7 cellular contexts compared by ENCODE assay signal in genomic region chr22:29267858-29268510, GRCh38.
DNase-seq lines count a peak whose midpoint lies in the region; ATAC-seq lines count a peak whose summit lies in the region.

Gene EWSR1 (plus strand): TSS chr22:29268268. CDS start chr22:29268337, 69 bp downstream.
Gene RHBDD3 (minus strand): TSS chr22:29267981. CDS start chr22:29265626, 2,355 bp downstream.

- peak; percentile 83 for ATAC-seq in GM18517 (IDR thresholded peaks at IDR 0.05; ENCODE audit: unreplicated experiment)
- ATAC-seq in HG03039 (IDR thresholded peaks at IDR 0.05; ENCODE audit: unreplicated experiment): peak; percentile 74

- DNase-seq in NCI-H2081 treated with DMSO at 0.1 percent for 48 hours (lab: John Stamatoyannopoulos, UW) (peak; percentile 40), T1000 (lab: John Stamatoyannopoulos, UW) (peak; percentile 97), astrocyte of the hippocampus (ENCODE audit: low read depth, low spot score) (peak; percentile 98), hippocampal formation (lab: John Stamatoyannopoulos, UW) (peak; percentile 92 to 98), retina (peak; percentile 99)

Comparison
In these comparisons a context has a peak if more than half of its experiments do, and no peak if none do; other contexts are left out.
1. Peak in every context shown above with its lines: DNase-seq and ATAC-seq.
2. DNase-seq: peak in every context shown above with its lines; median percentile 99 in retina; 98 in astrocyte of the hippocampus; 97 in T1000; 95 in hippocampal formation; 40 in NCI-H2081 treated with DMSO at 0.1 percent for 48 hours.